Comparison of ENCODE assay signal across 1 cellular context in genomic region chr13:30845297-30846214, GRCh38.
A peak's percentile ranks its signal among the peaks of the same experiment; 100 is the strongest.
TF ChIP-seq lines count a peak whose summit lies in the region.

No MANE protein-coding gene starts in this region.

TF ChIP-seq in HepG2, 621 proteins besides CTCF, POLR2A, EP300 and RAD21 (continued from another document and continues in another):
- TF ChIP-seq ZNF281 (CRISPR knock-in tag; IDR thresholded peaks at IDR 0.05; ENCODE audit: borderline replicate concordance): 0 out of 2 replicates have a peak, but pooled peaks have one; percentile 19
- no peak for TF ChIP-seq ETV6 (CRISPR knock-in tag; conservative IDR thresholded peaks at IDR 0.05)
- TF ChIP-seq, protein P1, sequence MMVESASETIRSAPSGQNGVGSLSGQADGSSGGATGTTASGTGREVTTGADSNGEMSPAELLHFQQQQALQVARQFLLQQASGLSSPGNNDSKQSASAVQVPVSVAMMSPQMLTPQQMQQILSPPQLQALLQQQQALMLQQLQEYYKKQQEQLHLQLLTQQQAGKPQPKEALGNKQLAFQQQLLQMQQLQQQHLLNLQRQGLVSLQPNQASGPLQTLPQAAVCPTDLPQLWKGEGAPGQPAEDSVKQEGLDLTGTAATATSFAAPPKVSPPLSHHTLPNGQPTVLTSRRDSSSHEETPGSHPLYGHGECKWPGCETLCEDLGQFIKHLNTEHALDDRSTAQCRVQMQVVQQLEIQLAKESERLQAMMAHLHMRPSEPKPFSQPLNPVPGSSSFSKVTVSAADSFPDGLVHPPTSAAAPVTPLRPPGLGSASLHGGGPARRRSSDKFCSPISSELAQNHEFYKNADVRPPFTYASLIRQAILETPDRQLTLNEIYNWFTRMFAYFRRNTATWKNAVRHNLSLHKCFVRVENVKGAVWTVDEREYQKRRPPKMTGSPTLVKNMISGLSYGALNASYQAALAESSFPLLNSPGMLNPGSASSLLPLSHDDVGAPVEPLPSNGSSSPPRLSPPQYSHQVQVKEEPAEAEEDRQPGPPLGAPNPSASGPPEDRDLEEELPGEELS (CRISPR knock-in tag; IDR thresholded peaks at IDR 0.05): peak; percentile 95
- no peak for TF ChIP-seq BORCS8-MEF2B (CRISPR knock-in tag; IDR thresholded peaks at IDR 0.05)
- no peak for TF ChIP-seq TSC22D2 (CRISPR knock-in tag; IDR thresholded peaks at IDR 0.05; ENCODE audit: borderline replicate concordance)
- TF ChIP-seq SRF (IDR thresholded peaks at IDR 0.05; ENCODE audit: low read depth, low read length): no peak
- TF ChIP-seq FOXM1 (CRISPR knock-in tag; IDR thresholded peaks at IDR 0.05): no peak
- peak; percentile 67 for TF ChIP-seq ELF1 (CRISPR knock-in tag; IDR thresholded peaks at IDR 0.05)
- TF ChIP-seq ARID2 (CRISPR knock-in tag; IDR thresholded peaks at IDR 0.05; ENCODE audit: borderline replicate concordance): no peak
- TF ChIP-seq NFE2L2 (IDR thresholded peaks at IDR 0.05; ENCODE audit: low read length): no peak
- no peak for TF ChIP-seq RBM22 (optimal IDR thresholded peaks at IDR 0.05; ENCODE audit: low read length)
- TF ChIP-seq ZNF432 (CRISPR knock-in tag; IDR thresholded peaks at IDR 0.05; ENCODE audit: borderline replicate concordance): no peak
- TF ChIP-seq ZNF235 (CRISPR knock-in tag; IDR thresholded peaks at IDR 0.05; ENCODE audit: borderline replicate concordance): no peak
- no peak for TF ChIP-seq ZNF101 (CRISPR knock-in tag; IDR thresholded peaks at IDR 0.05; ENCODE audit: borderline replicate concordance, low read depth)
- TF ChIP-seq HNRNPUL1 (IDR thresholded peaks at IDR 0.05; ENCODE audit: low read depth, low read length): no peak
- TF ChIP-seq KDM6A (CRISPR knock-in tag; IDR thresholded peaks at IDR 0.05; ENCODE audit: low read depth): peak; percentile 62
- TF ChIP-seq SALL1 (CRISPR knock-in tag; IDR thresholded peaks at IDR 0.05): peak; percentile 81
- TF ChIP-seq ETV5 (CRISPR knock-in tag; IDR thresholded peaks at IDR 0.05; ENCODE audit: borderline replicate concordance): peak; percentile 86; the same call in 1 of the 2 replicates
- TF ChIP-seq RFX1 (IDR thresholded peaks at IDR 0.05): no peak
- TF ChIP-seq ZSCAN29 (CRISPR knock-in tag; conservative IDR thresholded peaks at IDR 0.05): no peak
- no peak for TF ChIP-seq SATB2 (CRISPR knock-in tag; IDR thresholded peaks at IDR 0.05)
- no peak for TF ChIP-seq ZNF879 (CRISPR knock-in tag; IDR thresholded peaks at IDR 0.05)
- TF ChIP-seq, protein P2, sequence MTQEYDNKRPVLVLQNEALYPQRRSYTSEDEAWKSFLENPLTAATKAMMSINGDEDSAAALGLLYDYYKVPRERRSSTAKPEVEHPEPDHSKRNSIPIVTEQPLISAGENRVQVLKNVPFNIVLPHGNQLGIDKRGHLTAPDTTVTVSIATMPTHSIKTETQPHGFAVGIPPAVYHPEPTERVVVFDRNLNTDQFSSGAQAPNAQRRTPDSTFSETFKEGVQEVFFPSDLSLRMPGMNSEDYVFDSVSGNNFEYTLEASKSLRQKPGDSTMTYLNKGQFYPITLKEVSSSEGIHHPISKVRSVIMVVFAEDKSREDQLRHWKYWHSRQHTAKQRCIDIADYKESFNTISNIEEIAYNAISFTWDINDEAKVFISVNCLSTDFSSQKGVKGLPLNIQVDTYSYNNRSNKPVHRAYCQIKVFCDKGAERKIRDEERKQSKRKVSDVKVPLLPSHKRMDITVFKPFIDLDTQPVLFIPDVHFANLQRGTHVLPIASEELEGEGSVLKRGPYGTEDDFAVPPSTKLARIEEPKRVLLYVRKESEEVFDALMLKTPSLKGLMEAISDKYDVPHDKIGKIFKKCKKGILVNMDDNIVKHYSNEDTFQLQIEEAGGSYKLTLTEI (CRISPR knock-in tag; conservative IDR thresholded peaks at IDR 0.05): no peak
- no peak for TF ChIP-seq TOE1 (CRISPR knock-in tag; IDR thresholded peaks at IDR 0.05)
- no peak for TF ChIP-seq BRD4 (CRISPR knock-in tag; IDR thresholded peaks at IDR 0.05)
- TF ChIP-seq ZNF512B (CRISPR knock-in tag; IDR thresholded peaks at IDR 0.05; ENCODE audit: borderline replicate concordance): no peak
- TF ChIP-seq PAXIP1 (CRISPR knock-in tag; conservative IDR thresholded peaks at IDR 0.05): peak; percentile 93
- no peak for TF ChIP-seq RFXANK (CRISPR knock-in tag; IDR thresholded peaks at IDR 0.05)
- TF ChIP-seq ZNF691 (CRISPR knock-in tag; IDR thresholded peaks at IDR 0.05; ENCODE audit: borderline replicate concordance, low read depth): no peak
- TF ChIP-seq ZBTB38 (CRISPR knock-in tag; IDR thresholded peaks at IDR 0.05): 0 out of 2 replicates have a peak, but pooled peaks have one; percentile 25
- no peak for TF ChIP-seq TOPORS (CRISPR knock-in tag; IDR thresholded peaks at IDR 0.05)
- no peak for TF ChIP-seq ZNF720 (CRISPR knock-in tag; IDR thresholded peaks at IDR 0.05)
- no peak for TF ChIP-seq CBX1 (IDR thresholded peaks at IDR 0.05; ENCODE audit: low read depth)
- TF ChIP-seq FIP1L1 (IDR thresholded peaks at IDR 0.05; ENCODE audit: borderline replicate concordance, insufficient read depth, low read depth, low read length): no peak
- TF ChIP-seq ZNF263 (CRISPR knock-in tag; IDR thresholded peaks at IDR 0.05): no peak
- TF ChIP-seq ZNF317 (CRISPR knock-in tag; IDR thresholded peaks at IDR 0.05): no peak
- TF ChIP-seq KMT2B (CRISPR knock-in tag; IDR thresholded peaks at IDR 0.05): no peak
- TF ChIP-seq SCMH1 (CRISPR knock-in tag; IDR thresholded peaks at IDR 0.05; ENCODE audit: borderline replicate concordance): no peak
- TF ChIP-seq ZNF598 (CRISPR knock-in tag; IDR thresholded peaks at IDR 0.05; ENCODE audit: borderline replicate concordance): no peak
- no peak for TF ChIP-seq ISX (CRISPR knock-in tag; conservative IDR thresholded peaks at IDR 0.05)
- TF ChIP-seq ATM (IDR thresholded peaks at IDR 0.05; ENCODE audit: borderline replicate concordance): no peak
- no peak for TF ChIP-seq TFAP4 (IDR thresholded peaks at IDR 0.05; ENCODE audit: borderline replicate concordance, low read depth)
- no peak for TF ChIP-seq SP1 (IDR thresholded peaks at IDR 0.05)
- no peak for TF ChIP-seq SP1 (CRISPR knock-in tag; IDR thresholded peaks at IDR 0.05)
- TF ChIP-seq RXRB (CRISPR knock-in tag; IDR thresholded peaks at IDR 0.05; ENCODE audit: borderline replicate concordance): peak; percentile 78
- TF ChIP-seq EED (CRISPR knock-in tag; IDR thresholded peaks at IDR 0.05): no peak
- TF ChIP-seq RARA (CRISPR knock-in tag; IDR thresholded peaks at IDR 0.05): peak; percentile 89
- 0 out of 2 replicates have a peak, but pooled peaks have one; percentile 43 for TF ChIP-seq ZSCAN21 (CRISPR knock-in tag; IDR thresholded peaks at IDR 0.05; ENCODE audit: borderline replicate concordance)
- no peak for TF ChIP-seq TFE3 (CRISPR knock-in tag; IDR thresholded peaks at IDR 0.05)
